In genomic region chrX:130170752-130171445, GRCh38 we compare ENCODE assay signal across 8 cellular contexts. TPM values are rescaled to one million over a fixed set of nuclear protein-coding genes. Genes with fewer than 3 reads are reported as not detected.
DNase-seq lines count a peak whose midpoint lies in the region; ATAC-seq and TF ChIP-seq lines count a peak whose summit lies in the region.

No MANE protein-coding gene starts in this region.

- H3K27ac ChIP-seq in subcutaneous abdominal adipose tissue (ENCODE audit: low read depth, low read length), result no peak overlapping the region

- peak overlapping the region in 2 of 6 donors; percentile 74 to 81 for H3K27ac Mint-ChIP-seq in naive B cell

- TF ChIP-seq CTCF in epithelial cell of esophagus (IDR thresholded peaks at IDR 0.05; ENCODE audit: insufficient read depth, low read depth, low read length, missing control alignments), result no peak

- no peak overlapping the region for H3K9ac ChIP-seq in subcutaneous abdominal adipose tissue (ENCODE audit: low read length in 5 of 5)

- peak overlapping the region; percentile 35 for H3K4me3 ChIP-seq in epithelial cell of esophagus (ENCODE audit: low read length)
- H3K4me3 ChIP-seq in subcutaneous abdominal adipose tissue (ENCODE audit: low read depth in 1 of 5, low read length in 5 of 5), result peak overlapping the region in 4 of 5 donors; percentile 48 to 70 (median 59)

- H3K36me3 Mint-ChIP-seq in naive B cell, result no peaks in the 10 kb centered on the region

- H3K4me1 ChIP-seq in subcutaneous abdominal adipose tissue (ENCODE audit: control insufficient read depth in 5 of 5, insufficient read depth in 5 of 5, low read length in 5 of 5), result peaks cover 2 to 33% (median 29%) of the 10 kb centered on the region in 5 donors

- DNase-seq in AML-193 (lab: John Stamatoyannopoulos, UW) (peak; percentile 59 to 60), NCI-H526 (lab: John Stamatoyannopoulos, UW) (peak; percentile 78 to 89), epithelial cell of esophagus (ENCODE audit: low read depth) (peak; percentile 1), naive B cell (peak; percentile 56)
- DNase-seq in activated CD8-positive, alpha-beta memory T cell treated with anti-CD3 and anti-CD28 coated beads, Interleukin-2, amount 50 U/mL, for 1 hour (ENCODE audit: extremely low read depth), result peak; percentile 30

- H3K9me3 Mint-ChIP-seq in naive B cell, result no peaks in the 10 kb centered on the region

- in situ Hi-C loops in GM18951 (cut with MboI; ENCODE audit: low sequenced_read_pairs, unreplicated experiment), result loop anchor here (10.0 kb wide), 1 partner anchor 86 kb away; no protein-coding TSS in a partner anchor

- H3K4me1 Mint-ChIP-seq in naive B cell, result peaks cover 17 to 40% (median 30%) of the 10 kb centered on the region in 3 donors

- no peaks in the 10 kb centered on the region for H3K27me3 Mint-ChIP-seq in naive B cell

- ATAC-seq in HG03175 (IDR thresholded peaks at IDR 0.05; ENCODE audit: unreplicated experiment), result peak; percentile 80
- ATAC-seq in naive B cell (ENCODE audit: low read depth in 2 of 2), result peak; percentile 75 to 78

- peak; percentile 37 for TF ChIP-seq POLR2A in GM18951 (IDR thresholded peaks at IDR 0.05; ENCODE audit: extremely low read depth, insufficient read depth, insufficient read length)

- H3K36me3 ChIP-seq in subcutaneous abdominal adipose tissue (ENCODE audit: control insufficient read depth in 5 of 5, insufficient read depth in 5 of 5, low read length in 5 of 5), result no peaks in the 10 kb centered on the region

- H3K9me3 ChIP-seq in subcutaneous abdominal adipose tissue (ENCODE audit: control insufficient read depth in 5 of 5, low read length in 5 of 5), result no peaks in the 10 kb centered on the region

- H3K4me3 Mint-ChIP-seq in naive B cell, result peak overlapping the region; percentile 80 to 93 (median 89)

- H3K27me3 ChIP-seq in subcutaneous abdominal adipose tissue (ENCODE audit: control insufficient read depth in 5 of 5, insufficient read depth in 4 of 5, low read length in 5 of 5), result peaks cover 6 to 15% (median 14%) of the 10 kb centered on the region in 5 donors

RNA-seq across cellular contexts. Expression of gene RAB33A, which starts 0.9 kb away (rescaled TPM):
- 1 to 10 TPM in 4 of 6 donors, under 1 TPM in 1, not detected in 1; 0.69 to 2.2 (median 1.9) TPM for polyA plus RNA-seq in naive B cell (ENCODE audit: low read depth in 6 of 6)

RNA-seq across cellular contexts. Expression of gene AIFM1, which starts 5.3 kb away (rescaled TPM):
- 10 to 100 TPM; 13.6 to 24.2 (median 20.3) TPM for polyA plus RNA-seq in naive B cell (ENCODE audit: low read depth in 6 of 6)

Comparison
In these comparisons a context has a peak if more than half of its experiments do, and no peak if none do; other contexts are left out.
1. DNase-seq: peak in every context shown above with its lines; median percentile 84 in NCI-H526; 60 in AML-193; 56 in naive B cell; 30 in activated CD8-positive, alpha-beta memory T cell treated with anti-CD3 and anti-CD28 coated beads, Interleukin-2, amount 50 U/mL, for 1 hour; 1 in epithelial cell of esophagus.